ENCODE assay signal across 8 cellular contexts in the genomic region with DNA sequence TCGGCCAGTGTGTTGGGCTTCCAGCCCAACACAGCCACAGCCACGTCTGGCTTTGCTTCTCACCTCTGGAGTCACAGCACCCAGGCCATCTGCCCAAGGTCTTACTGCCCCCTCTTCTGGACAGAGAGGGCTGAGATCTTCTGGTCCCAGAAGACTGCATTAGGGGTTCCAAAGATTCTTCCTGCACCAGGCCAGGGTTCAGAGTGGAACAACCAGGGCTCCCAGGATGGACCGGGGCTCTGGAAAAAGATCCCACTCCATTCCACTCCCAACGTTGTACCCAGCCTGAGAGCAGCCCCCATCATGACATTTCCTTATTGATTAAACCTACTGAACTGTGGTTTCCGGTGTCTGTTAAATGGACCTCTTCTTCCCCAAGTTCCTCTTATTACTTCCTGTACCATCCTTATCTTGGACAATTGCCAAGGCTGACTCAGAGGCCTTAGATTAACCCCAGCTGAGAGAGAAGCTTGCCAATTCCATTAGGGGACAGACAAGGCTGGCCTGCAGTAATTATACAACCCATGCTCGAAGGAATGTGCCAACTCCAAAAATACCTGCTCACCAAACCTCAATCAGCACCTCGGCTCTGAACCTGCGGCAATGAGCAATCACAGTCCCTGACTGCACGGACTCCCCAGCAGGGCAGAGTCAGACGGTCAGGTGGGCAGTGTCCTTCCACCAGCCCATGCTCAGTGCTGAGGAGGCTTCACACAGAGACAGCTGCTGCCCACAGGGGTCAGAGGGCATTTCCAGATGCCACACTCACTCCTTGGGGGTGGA. TPM values are rescaled to one million over a fixed set of nuclear protein-coding genes. Genes with fewer than 3 reads are reported as not detected.
A peak's percentile ranks its signal among the peaks of the same experiment; 100 is the strongest.
DNase-seq lines count a peak whose midpoint lies in the region; ATAC-seq, FAIRE-seq and TF ChIP-seq lines count a peak whose summit lies in the region.

No MANE protein-coding gene starts in this region.

- peak; percentile 93 for DNase-seq in ELR (ENCODE audit: low read depth)
- peak; percentile 81 for DNase-seq in H54 (ENCODE audit: insufficient read length, low spot score)
- peak; percentile 31 for DNase-seq in NCI-H1105 treated with DMSO at 0.1 percent for 48 hours (lab: John Stamatoyannopoulos, UW)
- DNase-seq in T1000 (lab: John Stamatoyannopoulos, UW), result peak; percentile 66
- peak; percentile 96 for DNase-seq in fibroblast of villous mesenchyme (ENCODE audit: low read depth)
- DNase-seq in pancreas, result peak in 4 of 6 donors; percentile 48 to 64 (median 56)
- no peak for DNase-seq in activated effector memory CD4-positive, alpha-beta T cell treated with Interleukin-2 at 50 U/mL for 16 hours
- no peak for DNase-seq in SK-N-DZ (ENCODE audit: low spot score)

- H3K4me3 ChIP-seq in fibroblast of villous mesenchyme (ENCODE audit: low read depth, low read length), result no peak overlapping the region
- no peak overlapping the region for H3K4me3 ChIP-seq in pancreas

- H3K27ac ChIP-seq in pancreas, result peak overlapping the region in 2 of 4 donors; percentile 36 to 58

- TF ChIP-seq CTCF in fibroblast of villous mesenchyme (IDR thresholded peaks at IDR 0.05; ENCODE audit: insufficient read depth, low read depth, low read length), result peak; percentile 49
- TF ChIP-seq CTCF in pancreas (IDR thresholded peaks at IDR 0.05), result no peak

- no peaks in the 10 kb centered on the region for H3K9me3 ChIP-seq in pancreas

- H3K36me3 ChIP-seq in pancreas, result no peaks in the 10 kb centered on the region

- intact Hi-C loops in pancreas (cut with DNase I), result no loop called here

- peak; percentile 93 for FAIRE-seq in H54 (lab: Jason Lieb, UNC)
- no peak for FAIRE-seq in pancreas (lab: Jason Lieb, UNC)

- no peak for TF ChIP-seq POLR2A in H54 (IDR thresholded peaks at IDR 0.05; ENCODE audit: low read depth, low read length)

- no peaks in the 10 kb centered on the region for H3K27me3 ChIP-seq in pancreas

- peak; percentile 86 to 92 (median 88) for ATAC-seq in pancreas

- peaks cover 10 to 19% (median 11%) of the 10 kb centered on the region in 3 donors for H3K4me1 ChIP-seq in pancreas

- WGBS in pancreas, 2 donors, result 30 to 33% methylated on average over 10 of the region's 10 CpGs

RNA-seq across cellular contexts. Expression of gene NPFFR1, which starts 47.9 kb away (rescaled TPM):
- not detected in 2 replicates for total RNA-seq in fibroblast of villous mesenchyme
- total RNA-seq in pancreas, result under 1 TPM in 3 of 6 donors, not detected in 3; under 0.01 to 0.03 (median 0.03) TPM
- polyA plus RNA-seq in pancreas, result under 1 TPM in 1 of 2 donors, not detected in 1; 0.02 TPM
- polyA plus RNA-seq in SK-N-DZ (2014; cell fraction: cytosol; rRNA removed), result not detected in 2 replicates
- not detected in 2 replicates for polyA plus RNA-seq in SK-N-DZ (2014; cell fraction: nucleus; rRNA removed)

RNA-seq across cellular contexts. Expression of gene LRRC20, which starts 50.7 kb away (rescaled TPM):
- total RNA-seq in fibroblast of villous mesenchyme (3.9 and 7.4 TPM in 2 replicates), pancreas (1 to 10 TPM; 1.3 to 3.7 (median 2.1) TPM)
- polyA plus RNA-seq in pancreas, result 1 to 10 TPM; 1.7 to 4.3 TPM
- polyA plus RNA-seq in SK-N-DZ (2014; cell fraction: cytosol; rRNA removed), result 43.3 and 65.3 TPM in 2 replicates
- polyA plus RNA-seq in SK-N-DZ (2014; cell fraction: nucleus; rRNA removed), result 31.6 and 38.2 TPM in 2 replicates

Comparison
In these comparisons a context has a peak if more than half of its experiments do, and no peak if none do; other contexts are left out.
1. DNase-seq: peak in ELR (single experiment), H54 (single experiment), NCI-H1105 treated with DMSO at 0.1 percent for 48 hours (single experiment), T1000 (single experiment), fibroblast of villous mesenchyme (single experiment) and pancreas (4 of 6); none in activated effector memory CD4-positive, alpha-beta T cell treated with Interleukin-2 at 50 U/mL for 16 hours (single experiment) and SK-N-DZ (single experiment).